ENCODE assay signal across 26 cellular contexts in the genomic region with DNA sequence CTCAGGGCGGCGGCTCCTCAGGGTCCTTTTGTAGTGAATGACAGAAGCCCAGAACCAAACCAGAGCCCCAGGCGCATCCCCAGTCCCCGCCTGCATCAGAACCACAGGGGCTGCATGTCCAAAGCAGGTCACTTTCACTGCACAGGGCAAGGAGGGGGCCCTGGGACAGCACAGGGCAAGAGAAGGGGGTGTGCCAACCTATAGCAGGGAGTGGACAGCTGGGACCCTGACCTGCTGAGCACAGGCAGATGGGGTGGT.
"Had no signal": no experiment of that assay in that cellular context is flagged by ENCODE, and none has a peak within 500 bp of the region (broad histone marks: within the 10 kb centered on the region; RNA-seq: fewer than 3 reads in every experiment).

No MANE protein-coding gene starts in this region.

- H3K27me3 ChIP-seq: esophagus squamous epithelium, heart right ventricle, right atrium auricular region, sigmoid colon, thyroid gland had no signal

- H3K36me3 Mint-ChIP-seq: mesothelial cell of epicardium; naive B cell; natural killer cell treated with Interleukin-12 subunit alpha and Interleukin-12 subunit beta and Interleukin-15 and Interleukin-18, amount 100 ng/mL, for 72 hours; stimulated activated effector memory CD8-positive, alpha-beta T cell treated with anti-CD3 and anti-CD28 coated beads, Interleukin-12 subunit alpha, Interleukin-12 subunit beta, amount 100 ng/mL, for 72 hours had no signal

- H3K9me3 Mint-ChIP-seq: effector memory CD8-positive, alpha-beta T cell; mesothelial cell of epicardium; naive B cell; natural killer cell treated with Interleukin-12 subunit alpha and Interleukin-12 subunit beta and Interleukin-15 and Interleukin-18, amount 100 ng/mL, for 72 hours; neural crest cell; stimulated activated effector memory CD8-positive, alpha-beta T cell treated with anti-CD3 and anti-CD28 coated beads, Interleukin-12 subunit alpha, Interleukin-12 subunit beta, amount 100 ng/mL, for 72 hours had no signal

- H3K4me3 ChIP-seq: esophagus squamous epithelium, heart right ventricle, left lung, mucosa of descending colon, prostate gland, right atrium auricular region, sigmoid colon, stomach, thyroid gland had no signal

- H3K36me3 ChIP-seq: esophagus squamous epithelium, heart right ventricle, left lung, prostate gland, right atrium auricular region, sigmoid colon, stomach, thyroid gland had no signal

- ATAC-seq: effector memory CD8-positive, alpha-beta T cell; left lung; mucosa of descending colon; natural killer cell treated with Interleukin-12 subunit alpha and Interleukin-12 subunit beta and Interleukin-15 and Interleukin-18, amount 100 ng/mL, for 72 hours; stimulated activated effector memory CD8-positive, alpha-beta T cell treated with anti-CD3 and anti-CD28 coated beads, Interleukin-12 subunit alpha, Interleukin-12 subunit beta, amount 100 ng/mL, for 72 hours had no signal

- H3K9me3 ChIP-seq: esophagus squamous epithelium, heart right ventricle, left lung, mucosa of descending colon, prostate gland, right atrium auricular region, sigmoid colon, stomach, thyroid gland had no signal

- H3K4me3 Mint-ChIP-seq: effector memory CD8-positive, alpha-beta T cell; mesothelial cell of epicardium; naive B cell; natural killer cell treated with Interleukin-12 subunit alpha and Interleukin-12 subunit beta and Interleukin-15 and Interleukin-18, amount 100 ng/mL, for 72 hours; neural crest cell; stimulated activated effector memory CD8-positive, alpha-beta T cell treated with anti-CD3 and anti-CD28 coated beads, Interleukin-12 subunit alpha, Interleukin-12 subunit beta, amount 100 ng/mL, for 72 hours had no signal

- DNase-seq: cortex of kidney; effector memory CD8-positive, alpha-beta T cell; erythroblast; esophagus squamous epithelium; foreskin melanocyte; glutamatergic neuron; hippocampal formation; left cardiac atrium; left lung; mesenchymal stem cell; mucosa of descending colon; naive B cell; sigmoid colon; stimulated activated CD4-positive, alpha-beta T cell treated with anti-CD3 and anti-CD28 coated beads, Interleukin-2, amount 100 ng/mL, for 24 hours; stimulated activated CD4-positive, alpha-beta T cell treated with anti-CD3 and anti-CD28 coated beads, Interleukin-4, amount 100 ng/mL, for 24 hours; stimulated activated naive CD4-positive, alpha-beta T cell treated with Interleukin-2 at 50 U/mL for 16 hours; stomach; thyroid gland; trophoblast cell had no signal

- H3K27ac Mint-ChIP-seq: effector memory CD8-positive, alpha-beta T cell; mesothelial cell of epicardium; natural killer cell treated with Interleukin-12 subunit alpha and Interleukin-12 subunit beta and Interleukin-15 and Interleukin-18, amount 100 ng/mL, for 72 hours; stimulated activated effector memory CD8-positive, alpha-beta T cell treated with anti-CD3 and anti-CD28 coated beads, Interleukin-12 subunit alpha, Interleukin-12 subunit beta, amount 100 ng/mL, for 72 hours had no signal

- H3K27ac ChIP-seq: esophagus squamous epithelium, left lung, prostate gland, right atrium auricular region, stomach, thyroid gland had no signal

- H3K4me1 ChIP-seq: left lung, prostate gland, thyroid gland had no signal

- H3K4me1 Mint-ChIP-seq: stimulated activated effector memory CD8-positive, alpha-beta T cell treated with anti-CD3 and anti-CD28 coated beads, Interleukin-12 subunit alpha, Interleukin-12 subunit beta, amount 100 ng/mL, for 72 hours had no signal
